Comparison of ENCODE assay signal across 8 cellular contexts in the genomic region with DNA sequence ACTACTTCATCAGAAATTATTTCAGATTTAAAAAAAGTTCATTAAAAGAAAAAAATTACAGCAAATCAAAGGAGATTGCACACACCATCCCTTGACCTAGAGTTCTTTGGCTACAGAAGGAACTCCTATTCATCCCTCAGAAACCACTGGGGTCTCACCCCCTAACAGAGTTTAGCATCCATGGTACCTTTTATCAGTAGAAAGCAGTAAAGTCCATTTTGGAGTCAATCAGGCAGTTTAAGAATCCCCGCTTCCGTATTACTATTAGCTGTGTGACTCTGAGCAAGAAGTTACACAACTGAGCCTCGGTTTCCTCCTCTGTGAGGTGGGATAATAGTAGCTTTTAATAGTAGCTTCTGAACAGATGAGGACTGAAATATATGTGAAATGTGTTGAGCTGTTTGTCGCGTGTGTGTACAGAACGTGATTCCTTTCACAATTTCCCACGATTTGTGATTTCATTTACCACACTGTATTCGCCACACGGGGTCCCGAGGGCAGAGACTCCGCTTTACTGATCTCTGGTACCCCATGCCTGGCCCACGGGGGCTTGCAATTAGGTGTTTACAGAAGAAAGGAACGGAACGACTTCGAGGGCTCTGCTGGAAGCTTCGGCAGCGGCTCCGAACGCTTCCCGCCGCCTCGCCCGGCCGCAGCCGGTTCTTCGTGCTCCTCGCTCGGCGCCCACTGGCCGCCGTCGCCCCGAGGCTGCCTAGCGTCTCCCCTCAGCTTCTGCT.
DNase-seq lines count a peak whose midpoint lies in the region; ATAC-seq and TF ChIP-seq lines count a peak whose summit lies in the region.

No MANE protein-coding gene starts in this region.

- H2AFZ ChIP-seq in OCI-LY3 (ENCODE audit: low read depth, low read length) (no peak overlapping the region), mammary epithelial cell (ENCODE audit: low read depth, low read length) (peak overlapping the region; percentile 90)

- H3K27me3 ChIP-seq in OCI-LY3 (ENCODE audit: low read depth, low read length) (peaks cover 52% of the 10 kb centered on the region), mammary epithelial cell (ENCODE audit: insufficient read depth, low read length) (no peaks in the 10 kb centered on the region), left lung (peaks cover 0 to 41% of the 10 kb centered on the region in 2 donors), suprapubic skin (no peaks in the 10 kb centered on the region)

- 0 out of 2 replicates have a peak, but pooled peaks cover 10% of the 10 kb centered on the region for H3K4me1 ChIP-seq in OCI-LY3 (ENCODE audit: low read length)
- peaks cover 23% of the 10 kb centered on the region for H3K4me1 ChIP-seq in mammary epithelial cell (ENCODE audit: insufficient read depth, low read length)
- H3K4me1 ChIP-seq in left lung, result peaks cover 4 to 25% of the 10 kb centered on the region in 2 donors
- peaks cover 34% of the 10 kb centered on the region for H3K4me1 ChIP-seq in suprapubic skin

- H3K4me2 ChIP-seq in OCI-LY3 (ENCODE audit: low read length) (peak overlapping the region; percentile 80), mammary epithelial cell (ENCODE audit: insufficient read depth, low read depth, low read length) (peak overlapping the region; percentile 95)

- H3K79me2 ChIP-seq in OCI-LY3 (ENCODE audit: low read length) (no peaks in the 10 kb centered on the region), mammary epithelial cell (ENCODE audit: insufficient read depth, low read length) (no peaks in the 10 kb centered on the region)

- no peaks in the 10 kb centered on the region for H3K9me3 ChIP-seq in OCI-LY3 (ENCODE audit: insufficient read depth, low read length)
- H3K9me3 ChIP-seq in mammary epithelial cell (replicated peaks; ENCODE audit: insufficient read depth, low read length), result no peaks in the 10 kb centered on the region
- H3K9me3 ChIP-seq in left lung, result no peaks in the 10 kb centered on the region
- no peaks in the 10 kb centered on the region for H3K9me3 ChIP-seq in suprapubic skin

- H3K36me3 ChIP-seq in OCI-LY3 (replicated peaks; ENCODE audit: low read depth, low read length) (no peaks in the 10 kb centered on the region), mammary epithelial cell (ENCODE audit: insufficient read depth, low read length) (no peaks in the 10 kb centered on the region), left lung (no peaks in the 10 kb centered on the region), suprapubic skin (no peaks in the 10 kb centered on the region)

- no peak for TF ChIP-seq EP300 in suprapubic skin (IDR thresholded peaks at IDR 0.05)

- H3K27ac ChIP-seq in OCI-LY3 (ENCODE audit: low read length), result no peak overlapping the region
- H3K27ac ChIP-seq in mammary epithelial cell (ENCODE audit: insufficient read depth, low read depth, low read length), result peak overlapping the region; percentile 66
- H3K27ac ChIP-seq in left lung, result peak overlapping the region; percentile 87 to 95
- peak overlapping the region; percentile 93 for H3K27ac ChIP-seq in suprapubic skin

- BruUV-seq in mammary epithelial cell (replicated peaks; lab: Mats Ljungman, UMichigan), result no TSS peak

- TF ChIP-seq CTCF in OCI-LY3 (IDR thresholded peaks at IDR 0.05; ENCODE audit: low read depth, low read length), result no peak
- TF ChIP-seq CTCF in mammary epithelial cell (conservative IDR thresholded peaks at IDR 0.05 in 1 of 2, IDR thresholded peaks at IDR 0.05 in 1 of 2; ENCODE audit: extremely low read depth in 1 of 2, insufficient read depth in 1 of 2, low read depth in 1 of 2, low read length in 2 of 2), result no peak
- TF ChIP-seq CTCF in left lung (IDR thresholded peaks at IDR 0.05), result no peak
- no peak for TF ChIP-seq CTCF in suprapubic skin (IDR thresholded peaks at IDR 0.05)

- CTCF ChIA-PET in mammary epithelial cell (lab: Charles Lee; ENCODE audit: low non-redundant PET), result no interaction called here

- in situ Hi-C loops in mammary epithelial cell (cut with MboI; ENCODE audit: low sequenced_read_pairs in 2 of 2), result loop anchor here (5.0 to 10.0 kb wide), 3 partner anchors 97 to 854 kb away; no protein-coding TSS in a partner anchor

- H3K9ac ChIP-seq in OCI-LY3 (ENCODE audit: low read length), result no peak overlapping the region
- peak overlapping the region; percentile 45 for H3K9ac ChIP-seq in mammary epithelial cell (ENCODE audit: insufficient read depth, low read length)

- WGBS in mammary epithelial cell (ENCODE audit: low coverage, missing lambda C conversion rate), result 38% methylated on average over 15 of the region's 34 CpGs
- 22% methylated on average over 11 of the region's 34 CpGs for WGBS in suprapubic skin

- H4K20me1 ChIP-seq in OCI-LY3 (ENCODE audit: insufficient read depth, low read length) (no peaks in the 10 kb centered on the region), mammary epithelial cell (ENCODE audit: insufficient read depth, low read length) (no peaks in the 10 kb centered on the region)

- H3K4me3 ChIP-seq in OCI-LY3 (ENCODE audit: low read length) (peak overlapping the region; percentile 73), mammary epithelial cell (replicated peaks in 1 of 3; ENCODE audit: insufficient read depth in 1 of 3, low read depth in 2 of 3, low read length in 3 of 3) (peak overlapping the region; percentile 59 to 79 (median 65)), left lung (peak overlapping the region; percentile 56 to 64), suprapubic skin (peak overlapping the region; percentile 71)

- ATAC-seq in left lung, result peak; percentile 2

- DNase-seq in activated CD4-positive, CD25-positive, alpha-beta regulatory T cell treated with anti-CD3 and anti-CD28 coated beads, Interleukin-2, amount 50 U/mL, for 72 hours, result peak; percentile 32
- DNase-seq in activated CD4-positive, CD25-positive, alpha-beta regulatory T cell (lab: John Stamatoyannopoulos, UW), result no peak
- DNase-seq in mammary epithelial cell (peak; percentile 39), left lung (peak in 1 of 2 donors; percentile 36), suprapubic skin (ENCODE audit: low spot score in 2 of 2) (no peak), cerebellar nuclear complex (lab: John Stamatoyannopoulos, UW) (no peak), DMS114 treated with DMSO at 0.1 percent for 48 hours (lab: John Stamatoyannopoulos, UW; ENCODE audit: unreplicated experiment) (no peak)

- intact Hi-C loops in mammary epithelial cell (cut with micrococcal nuclease) (loop anchor here (5.0 to 10.0 kb wide), 2 partner anchors 692 to 734 kb away; a partner anchor contains a TSS), left lung (cut with DNase I) (loop anchor here in 1 of 2 donors (5.0 to 10.0 kb wide), 2 partner anchors 56 to 92 kb away; no protein-coding TSS in a partner anchor)

- TF ChIP-seq POLR2A in suprapubic skin (IDR thresholded peaks at IDR 0.05), result no peak

- dilution Hi-C loops in mammary epithelial cell (cut with HindIII; ENCODE audit: low sequenced_read_pairs), result no loop called here

Comparison
In these comparisons a context has a peak if more than half of its experiments do, and no peak if none do; other contexts are left out.
1. DNase-seq: peak in activated CD4-positive, CD25-positive, alpha-beta regulatory T cell treated with anti-CD3 and anti-CD28 coated beads, Interleukin-2, amount 50 U/mL, for 72 hours (single experiment) and mammary epithelial cell (single experiment); none in activated CD4-positive, CD25-positive, alpha-beta regulatory T cell (0 of 4), suprapubic skin (0 of 2), cerebellar nuclear complex (0 of 2) and DMS114 treated with DMSO at 0.1 percent for 48 hours (single experiment).
2. Peak in every context shown above with its lines, with median percentiles within 50 percentile points of each other: H3K4me3 ChIP-seq.